Comparison of ENCODE assay signal across 11 cellular contexts in genomic region chr10:47164126-47164799, GRCh38.
DNase-seq lines count a peak whose midpoint lies in the region; TF ChIP-seq lines count a peak whose summit lies in the region.
"Had no signal": no experiment of that assay in that cellular context is flagged by ENCODE, and none has a peak within 500 bp of the region (broad histone marks: within the 10 kb centered on the region; RNA-seq: fewer than 3 reads in every experiment).

No MANE protein-coding gene starts in this region.

- no peak overlapping the region for H3K23ac ChIP-seq in trophoblast cell (ENCODE audit: low read length)

- peak overlapping the region; percentile 9 for H4K91ac ChIP-seq in trophoblast cell (ENCODE audit: low read depth, low read length)

- H2BK12ac ChIP-seq in trophoblast cell (ENCODE audit: low read length), result no peak overlapping the region

- H3K4me2 ChIP-seq in trophoblast cell (ENCODE audit: low read length), result no peak overlapping the region

- peaks cover 11% of the 10 kb centered on the region for H3K79me1 ChIP-seq in trophoblast cell (ENCODE audit: low read length)

- no peaks in the 10 kb centered on the region for H3K79me2 ChIP-seq in trophoblast cell (ENCODE audit: control insufficient read depth, insufficient read depth, low read length, poor library complexity)

- H3K27ac ChIP-seq in trophoblast cell (ENCODE audit: low read depth, low read length), result no peak overlapping the region

- no peak overlapping the region for H3K4me3 Mint-ChIP-seq in chondrocyte (ENCODE audit: unreplicated experiment)
- H3K4me3 Mint-ChIP-seq: WTC11 had no signal

- H2BK5ac ChIP-seq in trophoblast cell (ENCODE audit: low read depth, low read length, poor library complexity), result no peak overlapping the region

- no peak overlapping the region for H3K4me3 ChIP-seq in trophoblast cell (ENCODE audit: low read depth, low read length)
- H3K4me3 ChIP-seq: stomach had no signal

- peak overlapping the region; percentile 4 for H3K14ac ChIP-seq in trophoblast cell (ENCODE audit: low read length)

- peak overlapping the region; percentile 76 for H3K27ac Mint-ChIP-seq in chondrocyte (ENCODE audit: unreplicated experiment)
- H3K27ac Mint-ChIP-seq: activated T-helper 1 cell treated with anti-CD3 and anti-CD28 coated beads, Interleukin-12 subunit alpha, Interleukin-12 subunit beta, Interleukin-2, Interleukin-4 antibody, amounts not matched to agents 30 ng/mL and 10 ng/mL and 1 ng/mL, durations not matched to agents 14 hours and 24 hours and 36 hours; WTC11 had no signal

- H2BK120ac ChIP-seq in trophoblast cell (ENCODE audit: insufficient read depth, low read length, poor library complexity), result peak overlapping the region; percentile 26

- H3K9me3 ChIP-seq in trophoblast cell (ENCODE audit: insufficient read depth, low read depth, low read length), result peaks cover 2% of the 10 kb centered on the region
- H3K9me3 ChIP-seq: stomach had no signal

- no peak overlapping the region for H2AK5ac ChIP-seq in trophoblast cell (ENCODE audit: low read length)

- peak overlapping the region; percentile 4 for H3K18ac ChIP-seq in trophoblast cell (ENCODE audit: low read length)

- DNase-seq in ELR (ENCODE audit: low read depth) (peak; percentile 99), NCI-H226 (peak; percentile 83), chondrocyte (ENCODE audit: low spot score) (no peak), trophoblast cell (peak; percentile 90 to 93), anterior cingulate cortex (lab: John Stamatoyannopoulos, UW) (no peak)
- DNase-seq in stimulated activated CD8-positive, alpha-beta memory T cell treated with anti-CD3 and anti-CD28 coated beads, Interleukin-4, amount 100 ng/mL, for 48 hours, result no peak
- no peak for DNase-seq in activated T-cell treated with anti-CD3 and anti-CD28 coated beads, Interleukin-2, amount 50 U/mL, for 1 hour
- DNase-seq: NCI-H446, stomach had no signal

- WGBS in trophoblast cell (ENCODE audit: extremely low coverage, insufficient coverage, insufficient read length), result no CpG with 5 or more reads among the region's 9 CpGs

- peaks cover 7 to 20% of the 10 kb centered on the region in 2 experiments for H3K4me1 ChIP-seq in trophoblast cell (ENCODE audit: control insufficient read depth in 1 of 2, insufficient read depth in 2 of 2, low read length in 2 of 2)

- no peaks in the 10 kb centered on the region for H3K27me3 Mint-ChIP-seq in chondrocyte (ENCODE audit: low read depth)

- H3K9ac ChIP-seq in trophoblast cell (ENCODE audit: low read length), result no peak overlapping the region

- TF ChIP-seq CTCF in chondrocyte (IDR thresholded peaks at IDR 0.05), result no peak

- H3K4ac ChIP-seq in trophoblast cell (ENCODE audit: low read depth, low read length), result no peak overlapping the region

- H4K8ac ChIP-seq in trophoblast cell (ENCODE audit: low read depth, low read length), result no peak overlapping the region

- no peaks in the 10 kb centered on the region for H3K36me3 Mint-ChIP-seq in chondrocyte (ENCODE audit: low read depth)

- H3K9me3 Mint-ChIP-seq in chondrocyte (ENCODE audit: low read depth), result peaks cover 2% of the 10 kb centered on the region
- H3K9me3 Mint-ChIP-seq: activated T-helper 1 cell treated with anti-CD3 and anti-CD28 coated beads, Interleukin-12 subunit alpha, Interleukin-12 subunit beta, Interleukin-2, Interleukin-4 antibody, amounts not matched to agents 30 ng/mL and 10 ng/mL and 1 ng/mL, durations not matched to agents 14 hours and 24 hours and 36 hours had no signal

- H2AFZ ChIP-seq in trophoblast cell (ENCODE audit: insufficient read depth, low read length, poor library complexity), result no peak overlapping the region

- no peaks in the 10 kb centered on the region for H3K27me3 ChIP-seq in trophoblast cell (ENCODE audit: insufficient read depth, low read length)

- H4K12ac ChIP-seq in trophoblast cell (ENCODE audit: low read depth, low read length), result no peak overlapping the region

- peaks cover 36% of the 10 kb centered on the region for H3K4me1 Mint-ChIP-seq in chondrocyte (ENCODE audit: low read depth)

- H3K36me3 ChIP-seq in trophoblast cell (ENCODE audit: control insufficient read depth in 1 of 2, insufficient read depth in 2 of 2, low read length in 2 of 2), result no peaks in the 10 kb centered on the region
- H3K36me3 ChIP-seq: stomach had no signal

Comparison
In these comparisons a context has a peak if more than half of its experiments do, and no peak if none do; other contexts are left out.
1. DNase-seq: peak in ELR (single experiment), NCI-H226 (single experiment) and trophoblast cell (2 of 2); none in chondrocyte (single experiment), stimulated activated CD8-positive, alpha-beta memory T cell treated with anti-CD3 and anti-CD28 coated beads, Interleukin-4, amount 100 ng/mL, for 48 hours (single experiment), anterior cingulate cortex (0 of 58) and activated T-cell treated with anti-CD3 and anti-CD28 coated beads, Interleukin-2, amount 50 U/mL, for 1 hour (single experiment).